1 cellular context compared by ENCODE assay signal in genomic region chr17:6668727-6669425, GRCh38.
TF ChIP-seq lines count a peak whose summit lies in the region.

No MANE protein-coding gene starts in this region.

TF ChIP-seq in K562, 482 proteins besides CTCF, POLR2A, EP300 and RAD21:
- peak; percentile 80 for TF ChIP-seq NFIC (IDR thresholded peaks at IDR 0.05)
- no peak for TF ChIP-seq ZBED1 (IDR thresholded peaks at IDR 0.05)
